ENCODE assay signal across 8 cellular contexts in genomic region chr14:34539407-34540180, GRCh38. TPM values are rescaled to one million over a fixed set of nuclear protein-coding genes. Genes with fewer than 3 reads are reported as not detected.
A peak's percentile ranks its signal among the peaks of the same experiment; 100 is the strongest.
DNase-seq lines count a peak whose midpoint lies in the region; ATAC-seq, FAIRE-seq and TF ChIP-seq lines count a peak whose summit lies in the region.

EAPP (minus strand) TSS chr14:34539701; CDS start chr14:34539628, 73 bp downstream.

- DNase-seq in CD14-positive monocyte (ENCODE audit: low spot score) (peak; percentile 99), HTR-8/SVneo (ENCODE audit: insufficient read length, low spot score) (peak; percentile 97), epithelial cell of proximal tubule (ENCODE audit: low read depth) (peak; percentile 59), myocyte (ENCODE audit: low read depth) (peak; percentile 97), NCI-H187 treated with DMSO at 0.1 percent for 48 hours (lab: John Stamatoyannopoulos, UW) (no peak)
- peak; percentile 86 to 93 for DNase-seq in activated CD8-positive, alpha-beta memory T cell treated with anti-CD3 and anti-CD28 coated beads for 4 hours (ENCODE audit: low read depth in 2 of 2)
- peak; percentile 82 to 95 for DNase-seq in stimulated activated effector memory CD8-positive, alpha-beta T cell treated with anti-CD3 and anti-CD28 coated beads, Interleukin-12 subunit alpha, Interleukin-12 subunit beta, amount 100 ng/mL, for 72 hours (ENCODE audit: low spot score in 2 of 2)

- ATAC-seq in GM21360 (IDR thresholded peaks at IDR 0.05; ENCODE audit: unreplicated experiment) = peak; percentile 100
- ATAC-seq in stimulated activated effector memory CD8-positive, alpha-beta T cell treated with anti-CD3 and anti-CD28 coated beads, Interleukin-12 subunit alpha, Interleukin-12 subunit beta, amount 100 ng/mL, for 72 hours = peak; percentile 100

- H3K27me3 Mint-ChIP-seq in CD14-positive monocyte (ENCODE audit: low read depth in 3 of 3) = no peaks in the 10 kb centered on the region

- peaks cover 13 to 23% of the 10 kb centered on the region in 2 donors for H3K36me3 Mint-ChIP-seq in CD14-positive monocyte
- peaks cover 39% of the 10 kb centered on the region for H3K36me3 Mint-ChIP-seq in stimulated activated effector memory CD8-positive, alpha-beta T cell treated with anti-CD3 and anti-CD28 coated beads, Interleukin-12 subunit alpha, Interleukin-12 subunit beta, amount 100 ng/mL, for 72 hours

- H3K27ac Mint-ChIP-seq in CD14-positive monocyte = peak within 1 kb of the TSS; percentile 96 to 99 (median 98)
- peak within 1 kb of the TSS; percentile 99 for H3K27ac Mint-ChIP-seq in stimulated activated effector memory CD8-positive, alpha-beta T cell treated with anti-CD3 and anti-CD28 coated beads, Interleukin-12 subunit alpha, Interleukin-12 subunit beta, amount 100 ng/mL, for 72 hours

- peak; percentile 46 for FAIRE-seq in HTR-8/SVneo (lab: Jason Lieb, UNC)

- intact Hi-C loops in CD14-positive monocyte (cut with micrococcal nuclease) = loop anchor here in 1 of 2 donors (5.0 kb wide), 1 partner anchor 77 kb away; the partner anchor contains the start of gene SPTSSA

- peaks cover 21% of the 10 kb centered on the region for H3K4me1 Mint-ChIP-seq in CD14-positive monocyte
- H3K4me1 Mint-ChIP-seq in stimulated activated effector memory CD8-positive, alpha-beta T cell treated with anti-CD3 and anti-CD28 coated beads, Interleukin-12 subunit alpha, Interleukin-12 subunit beta, amount 100 ng/mL, for 72 hours = peaks cover 17% of the 10 kb centered on the region

- TF ChIP-seq CTCF in CD14-positive monocyte (IDR thresholded peaks at IDR 0.05) (no peak), epithelial cell of proximal tubule (conservative IDR thresholded peaks at IDR 0.05; ENCODE audit: low read depth, low read length) (no peak)

- H3K4me3 ChIP-seq in epithelial cell of proximal tubule (ENCODE audit: low read depth, low read length) = peak within 1 kb of the TSS; percentile 95

- H3K9me3 Mint-ChIP-seq in CD14-positive monocyte = no peaks in the 10 kb centered on the region
- H3K9me3 Mint-ChIP-seq in stimulated activated effector memory CD8-positive, alpha-beta T cell treated with anti-CD3 and anti-CD28 coated beads, Interleukin-12 subunit alpha, Interleukin-12 subunit beta, amount 100 ng/mL, for 72 hours = no peaks in the 10 kb centered on the region

- peak within 1 kb of the TSS; percentile 95 to 99 for H3K4me3 Mint-ChIP-seq in CD14-positive monocyte
- peak within 1 kb of the TSS; percentile 98 for H3K4me3 Mint-ChIP-seq in stimulated activated effector memory CD8-positive, alpha-beta T cell treated with anti-CD3 and anti-CD28 coated beads, Interleukin-12 subunit alpha, Interleukin-12 subunit beta, amount 100 ng/mL, for 72 hours

RNA-seq across cellular contexts. Expression of gene EAPP, which starts in this region (rescaled TPM):
- polyA plus RNA-seq in CD14-positive monocyte = 10 to 100 TPM; 70.2 to 76.2 TPM
- 26.2 and 29.4 TPM in 2 replicates for total RNA-seq in epithelial cell of proximal tubule
- total RNA-seq in myocyte = 37.1 and 37.8 TPM in 2 replicates
- 27.9 TPM for polyA plus RNA-seq in myocyte (2012)
